Comparison of ENCODE assay signal across 11 cellular contexts in genomic region chr1:48674641-48675040, GRCh38.
DNase-seq lines count a peak whose midpoint lies in the region; FAIRE-seq and TF ChIP-seq lines count a peak whose summit lies in the region.
"Had no signal": no experiment of that assay in that cellular context is flagged by ENCODE, and none has a peak within 500 bp of the region (broad histone marks: within the 10 kb centered on the region; RNA-seq: fewer than 3 reads in every experiment).

No MANE protein-coding gene starts in this region.

- H3K27me3 ChIP-seq in testis = no peaks in the 10 kb centered on the region

- no peaks in the 10 kb centered on the region for H3K36me3 ChIP-seq in testis (ENCODE audit: low read depth, missing control alignments)

- no peak for TF ChIP-seq CTCF in fibroblast of pulmonary artery (IDR thresholded peaks at IDR 0.05; ENCODE audit: low read length, missing control alignments)
- no peak for TF ChIP-seq CTCF in testis (IDR thresholded peaks at IDR 0.05)

- no peaks in the 10 kb centered on the region for H3K9me3 ChIP-seq in testis

- intact Hi-C loops in testis (cut with DNase I; ENCODE audit: low total_unique reads) = no loop called here

- peak; percentile 68 for DNase-seq in NK-92 treated with Interleukin-12 subunit alpha and Interleukin-12 subunit beta, amount 100 ng/mL, for 24 hours (lab: John Stamatoyannopoulos, UW)
- DNase-seq in NK-92 (lab: John Stamatoyannopoulos, UW; ENCODE audit: unreplicated experiment) = no peak
- peak; percentile 45 for DNase-seq in RKO (ENCODE audit: low spot score)
- peak; percentile 50 for DNase-seq in fibroblast of pulmonary artery (ENCODE audit: low read depth)
- peak; percentile 82 for DNase-seq in urothelium cell line (ENCODE audit: low spot score)
- DNase-seq in KBM-7 = no peak
- no peak for DNase-seq in testis
- DNase-seq in HuH-7.5 (ENCODE audit: low spot score) = no peak
- DNase-seq: activated CD8-positive, alpha-beta memory T cell treated with anti-CD3 and anti-CD28 coated beads for 24 hours; midbrain; retina had no signal

- H3K4me3 ChIP-seq in fibroblast of pulmonary artery (replicated peaks; ENCODE audit: low read depth, low read length) = no peak overlapping the region
- no peak overlapping the region for H3K4me3 ChIP-seq in testis

- no peaks in the 10 kb centered on the region for H3K4me1 ChIP-seq in testis

- in situ Hi-C loops in KBM-7 (cut with MboI; ENCODE audit: low pct_unique_long_range_greater_than_20kb, low sequenced_read_pairs) = no loop called here

- no peak for FAIRE-seq in urothelium cell line (lab: Jason Lieb, UNC)

- TF ChIP-seq POLR2A in testis (IDR thresholded peaks at IDR 0.05) = no peak

- WGBS in testis, 2 donors = 78 to 83% methylated on average over 2 of the region's 2 CpGs

- no peak overlapping the region for H3K27ac ChIP-seq in testis

Comparison
In these comparisons a context has a peak if more than half of its experiments do, and no peak if none do; other contexts are left out.
1. DNase-seq: peak in NK-92 treated with Interleukin-12 subunit alpha and Interleukin-12 subunit beta, amount 100 ng/mL, for 24 hours (single experiment), RKO (single experiment), fibroblast of pulmonary artery (single experiment) and urothelium cell line (single experiment); none in NK-92 (single experiment), KBM-7 (single experiment), testis (single experiment) and HuH-7.5 (single experiment).